24 cellular contexts compared by ENCODE assay signal in the genomic region with DNA sequence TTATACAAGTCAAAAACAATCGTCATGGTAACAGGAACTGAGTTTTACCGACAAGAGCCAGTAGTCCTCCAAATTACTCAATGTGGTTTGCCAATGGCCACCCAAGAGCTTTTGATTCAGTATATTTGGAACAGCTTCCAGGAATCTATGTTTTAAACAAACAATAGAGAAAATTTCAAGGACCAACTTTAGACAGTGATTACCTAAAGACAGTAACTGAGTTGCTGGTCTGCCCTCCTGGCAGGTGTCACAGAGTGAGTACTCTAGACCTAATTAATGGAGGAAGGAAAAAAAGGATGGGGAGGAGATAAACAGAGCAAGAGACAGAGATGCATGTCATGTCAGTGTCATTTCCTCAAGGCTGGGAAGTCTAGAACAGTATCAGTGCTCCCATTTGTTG.
A peak's percentile ranks its signal among the peaks of the same experiment; 100 is the strongest.
DNase-seq lines count a peak whose midpoint lies in the region; ATAC-seq and TF ChIP-seq lines count a peak whose summit lies in the region.
"Had no signal": no experiment of that assay in that cellular context is flagged by ENCODE, and none has a peak within 500 bp of the region (broad histone marks: within the 10 kb centered on the region; RNA-seq: fewer than 3 reads in every experiment).

No MANE protein-coding gene starts in this region.

- no peaks in the 10 kb centered on the region for H3K9me3 Mint-ChIP-seq in activated naive CD8-positive, alpha-beta T cell treated with anti-CD3 and anti-CD28 coated beads for 36 hours

- no peaks in the 10 kb centered on the region for H3K36me3 Mint-ChIP-seq in activated naive CD8-positive, alpha-beta T cell treated with anti-CD3 and anti-CD28 coated beads for 36 hours
- H3K36me3 Mint-ChIP-seq: T-cell had no signal

- H3K4me3 ChIP-seq in lower lobe of right lung = no peak overlapping the region
- H3K4me3 ChIP-seq: PC-9, SJCRH30 had no signal

- no peaks in the 10 kb centered on the region for H3K4me1 Mint-ChIP-seq in activated naive CD8-positive, alpha-beta T cell treated with anti-CD3 and anti-CD28 coated beads for 36 hours
- H3K4me1 Mint-ChIP-seq: IgD-negative memory B cell, T-cell had no signal

- H3K36me3 ChIP-seq in lower lobe of right lung = no peaks in the 10 kb centered on the region
- H3K36me3 ChIP-seq: SJCRH30 had no signal

- no peak for TF ChIP-seq CTCF in lower lobe of right lung (IDR thresholded peaks at IDR 0.05)

- H3K4me3 Mint-ChIP-seq in activated naive CD8-positive, alpha-beta T cell treated with anti-CD3 and anti-CD28 coated beads for 36 hours = no peak overlapping the region
- H3K4me3 Mint-ChIP-seq: IgD-negative memory B cell, T-cell had no signal

- ATAC-seq in lower lobe of right lung = peak; percentile 58 to 82
- ATAC-seq: HCT116, Right ventricle myocardium inferior, T-cell had no signal

- H3K27me3 ChIP-seq in lower lobe of right lung (ENCODE audit: low read depth) = no peaks in the 10 kb centered on the region
- H3K27me3 ChIP-seq: SJCRH30 had no signal

- H3K27ac Mint-ChIP-seq in activated naive CD8-positive, alpha-beta T cell treated with anti-CD3 and anti-CD28 coated beads for 36 hours = no peak overlapping the region
- H3K27ac Mint-ChIP-seq: IgD-negative memory B cell, T-cell had no signal

- no peaks in the 10 kb centered on the region for H3K9me3 ChIP-seq in lower lobe of right lung
- H3K9me3 ChIP-seq: SJCRH30 had no signal

- H3K4me1 ChIP-seq in lower lobe of right lung = no peaks in the 10 kb centered on the region
- H3K4me1 ChIP-seq: SJCRH30 had no signal

- H3K27me3 Mint-ChIP-seq in activated naive CD8-positive, alpha-beta T cell treated with anti-CD3 and anti-CD28 coated beads for 36 hours = no peaks in the 10 kb centered on the region
- H3K27me3 Mint-ChIP-seq: IgD-negative memory B cell, T-cell had no signal

- intact Hi-C loops in lower lobe of right lung (cut with DNase I) = no loop called here
- intact Hi-C loops in posterior cingulate gyrus (cut with DNase I) = no loop called here

- H3K27ac ChIP-seq in lower lobe of right lung = no peak overlapping the region
- H3K27ac ChIP-seq: KMS-11, PC-9, SJCRH30 had no signal

- peak; percentile 10 for DNase-seq in DMS79 treated with DMSO at 0.1 percent for 48 hours (lab: John Stamatoyannopoulos, UW)
- DNase-seq in DMS79 (lab: John Stamatoyannopoulos, UW) = no peak
- DNase-seq in M059J (ENCODE audit: low read depth) = peak; percentile 23
- peak; percentile 6 for DNase-seq in NCI-H510A (lab: John Stamatoyannopoulos, UW)
- no peak for DNase-seq in lower lobe of right lung
- no peak for DNase-seq in activated naive CD8-positive, alpha-beta T cell treated with anti-CD3 and anti-CD28 coated beads for 36 hours
- no peak for DNase-seq in posterior cingulate gyrus
- DNase-seq: 8988T; DMS153; EL; GF-D8; NCI-H1436; NCI-H187; NCI-H2107; NCI-H446 treated with DMSO at 0.1 percent for 48 hours; NCI-H69; NK-92 treated with Interleukin-12 subunit alpha and Interleukin-12 subunit beta, amount 100 ng/mL, for 24 hours; PC-9; SJCRH30; T-cell had no signal

Comparison
In these comparisons a context has a peak if more than half of its experiments do, and no peak if none do; other contexts are left out.
1. DNase-seq: peak in DMS79 treated with DMSO at 0.1 percent for 48 hours (single experiment), M059J (single experiment) and NCI-H510A (single experiment); none in DMS79 (single experiment), lower lobe of right lung (single experiment), activated naive CD8-positive, alpha-beta T cell treated with anti-CD3 and anti-CD28 coated beads for 36 hours (single experiment) and posterior cingulate gyrus (0 of 10).